ENCODE assay signal across 8 cellular contexts in genomic region chr7:45769626-45770025, GRCh38.
DNase-seq lines count a peak whose midpoint lies in the region; ATAC-seq and TF ChIP-seq lines count a peak whose summit lies in the region.
"Not testable (repeated sequence)": the region's sequence is repeated elsewhere in the genome, so short reads cannot be mapped to it uniquely, and the experiment has no call there.

No MANE protein-coding gene starts in this region.

- H3K9me3 ChIP-seq in NT2/D1 (ENCODE audit: insufficient read depth, low read length); mammary epithelial cell (replicated peaks; ENCODE audit: insufficient read depth, low read length); gastroesophageal sphincter; mesodermal cell (ENCODE audit: control insufficient read depth, low read length); sigmoid colon; upper lobe of right lung: not testable (repeated sequence)

- not testable (repeated sequence) for TF ChIP-seq EP300 in gastroesophageal sphincter (IDR thresholded peaks at IDR 0.05); sigmoid colon (IDR thresholded peaks at IDR 0.05)

- H3K4me1 Mint-ChIP-seq in activated CD8-positive, alpha-beta T cell treated with anti-CD3 and anti-CD28 coated beads, Interleukin-2, amount 10 ng/mL, durations not matched to agents 7 days and 5 days (ENCODE audit: low read depth) = peaks cover 11% of the 10 kb centered on the region

- CTCF ChIA-PET in activated CD8-positive, alpha-beta T cell treated with anti-CD3 and anti-CD28 coated beads, Interleukin-2, amount 10 ng/mL, durations not matched to agents 7 days and 5 days (lab: Charles Lee); mammary epithelial cell (lab: Charles Lee; ENCODE audit: low non-redundant PET): not testable (repeated sequence)

- not testable (repeated sequence) for ATAC-seq in activated CD8-positive, alpha-beta T cell treated with anti-CD3 and anti-CD28 coated beads, Interleukin-2, amount 10 ng/mL, durations not matched to agents 7 days and 5 days; gastroesophageal sphincter; upper lobe of right lung

- not testable (repeated sequence) for H3K36me3 Mint-ChIP-seq in activated CD8-positive, alpha-beta T cell treated with anti-CD3 and anti-CD28 coated beads, Interleukin-2, amount 10 ng/mL, durations not matched to agents 7 days and 5 days (ENCODE audit: low read depth)

- H3K4me1 ChIP-seq in NT2/D1 (ENCODE audit: insufficient read depth, insufficient read length); mammary epithelial cell (ENCODE audit: insufficient read depth, low read length); mesodermal cell (ENCODE audit: control insufficient read depth, insufficient read depth, low read length, poor library complexity, severe bottlenecking); upper lobe of right lung: not testable (repeated sequence)
- H3K4me1 ChIP-seq in gastroesophageal sphincter (peaks cover 0 to 16% (median 0%) of the 10 kb centered on the region in 3 donors), sigmoid colon (peaks cover 0 to 13% (median 8%) of the 10 kb centered on the region in 4 donors)

- H3K4me3 Mint-ChIP-seq in activated CD8-positive, alpha-beta T cell treated with anti-CD3 and anti-CD28 coated beads, Interleukin-2, amount 10 ng/mL, durations not matched to agents 7 days and 5 days = peak overlapping the region; percentile 92

- H3K27me3 Mint-ChIP-seq in activated CD8-positive, alpha-beta T cell treated with anti-CD3 and anti-CD28 coated beads, Interleukin-2, amount 10 ng/mL, durations not matched to agents 7 days and 5 days (ENCODE audit: low read depth) = not testable (repeated sequence)

- intact Hi-C loops in mammary epithelial cell (cut with micrococcal nuclease) = loop anchor here (5.0 kb wide), 1 partner anchor 617 kb away; no protein-coding TSS in a partner anchor
- intact Hi-C loops in sigmoid colon (cut with DNase I); upper lobe of right lung (cut with DNase I): not testable (repeated sequence)

- H3K4me3 ChIP-seq in GM08714 (ENCODE audit: low read length) (peak overlapping the region; percentile 69; the same call in 1 of the 2 replicates), NT2/D1 (ENCODE audit: insufficient read length, low read depth) (peak overlapping the region; percentile 85), mammary epithelial cell (replicated peaks in 1 of 3; ENCODE audit: insufficient read depth in 1 of 3, low read depth in 2 of 3, low read length in 3 of 3) (peak overlapping the region; percentile 58 to 90 (median 77)), gastroesophageal sphincter (peak overlapping the region in 1 of 2 donors; percentile 94), mesodermal cell (ENCODE audit: extremely low read depth, insufficient read depth, low read length, poor library complexity, severe bottlenecking) (peak overlapping the region; percentile 64), sigmoid colon (peak overlapping the region in 3 of 4 donors; percentile 90 to 99 (median 97)), upper lobe of right lung (peak overlapping the region; percentile 84)

- in situ Hi-C loops in mammary epithelial cell (cut with MboI; ENCODE audit: low sequenced_read_pairs in 2 of 2) = not testable (repeated sequence)

- 97% methylated on average over 6 of the region's 20 CpGs for WGBS in mammary epithelial cell (ENCODE audit: low coverage, missing lambda C conversion rate)
- WGBS in gastroesophageal sphincter (ENCODE audit: low coverage in 1 of 2), 2 donors = 97 to 100% methylated on average over 2 to 20 of the region's 20 CpGs
- WGBS in mesodermal cell (ENCODE audit: insufficient coverage in 2 of 2), 2 experiments = 95 to 98% methylated on average over 11 to 17 of the region's 20 CpGs
- 97 to 98% methylated on average over 20 of the region's 20 CpGs for WGBS in sigmoid colon, 2 donors

- dilution Hi-C loops in mammary epithelial cell (cut with HindIII; ENCODE audit: low sequenced_read_pairs) = not testable (repeated sequence)

- H3K79me2 ChIP-seq in mammary epithelial cell (ENCODE audit: insufficient read depth, low read length) = peaks cover 18% of the 10 kb centered on the region

- H3K36me3 ChIP-seq in NT2/D1 (ENCODE audit: insufficient read depth, insufficient read length, low read length); mammary epithelial cell (ENCODE audit: insufficient read depth, low read length); gastroesophageal sphincter; mesodermal cell (ENCODE audit: control insufficient read depth, insufficient read depth, low read length); sigmoid colon; upper lobe of right lung: not testable (repeated sequence)

- H4K20me1 ChIP-seq in mammary epithelial cell (ENCODE audit: insufficient read depth, low read length) = not testable (repeated sequence)

- not testable (repeated sequence) for TF ChIP-seq POLR2A in gastroesophageal sphincter (IDR thresholded peaks at IDR 0.05); sigmoid colon (IDR thresholded peaks at IDR 0.05)

- peak overlapping the region; percentile 68 for H3K4me2 ChIP-seq in mammary epithelial cell (ENCODE audit: insufficient read depth, low read depth, low read length)

- POLR2A ChIA-PET in activated CD8-positive, alpha-beta T cell treated with anti-CD3 and anti-CD28 coated beads, Interleukin-2, amount 10 ng/mL, durations not matched to agents 7 days and 5 days (lab: Charles Lee) = interaction anchor here (0.7 kb wide), 1 partner anchor 1464 kb away, joined by 3 read pairs; no protein-coding TSS in a partner anchor

- BruUV-seq in mammary epithelial cell (replicated peaks; lab: Mats Ljungman, UMichigan) = not testable (repeated sequence)

- H3K27me3 ChIP-seq in NT2/D1 (ENCODE audit: insufficient read depth, insufficient read length); mammary epithelial cell (ENCODE audit: insufficient read depth, low read length); gastroesophageal sphincter; sigmoid colon; upper lobe of right lung: not testable (repeated sequence)

- H2AFZ ChIP-seq in mammary epithelial cell (ENCODE audit: low read depth, low read length) = peak overlapping the region; percentile 90

- H3K27ac Mint-ChIP-seq in activated CD8-positive, alpha-beta T cell treated with anti-CD3 and anti-CD28 coated beads, Interleukin-2, amount 10 ng/mL, durations not matched to agents 7 days and 5 days = peak overlapping the region; percentile 99

- H3K27ac ChIP-seq in mammary epithelial cell (ENCODE audit: insufficient read depth, low read depth, low read length) (peak overlapping the region; percentile 88), gastroesophageal sphincter (peak overlapping the region in 3 of 4 donors; percentile 91 to 96 (median 92)), mesodermal cell (ENCODE audit: low read depth, low read length, severe bottlenecking) (peak overlapping the region; percentile 86), sigmoid colon (peak overlapping the region; percentile 91 to 97 (median 92)), upper lobe of right lung (peak overlapping the region; percentile 88)

- not testable (repeated sequence) for H3K9ac ChIP-seq in NT2/D1 (ENCODE audit: insufficient read length, low read depth)
- peak overlapping the region; percentile 74 for H3K9ac ChIP-seq in mammary epithelial cell (ENCODE audit: insufficient read depth, low read length)

- H3K9me3 Mint-ChIP-seq in activated CD8-positive, alpha-beta T cell treated with anti-CD3 and anti-CD28 coated beads, Interleukin-2, amount 10 ng/mL, durations not matched to agents 7 days and 5 days (ENCODE audit: insufficient read depth) = not testable (repeated sequence)

- DNase-seq in NT2/D1 (ENCODE audit: low read depth, low spot score); activated CD8-positive, alpha-beta T cell treated with anti-CD3 and anti-CD28 coated beads, Interleukin-2, amount 10 ng/mL, durations not matched to agents 7 days and 5 days; mammary epithelial cell; upper lobe of right lung: not testable (repeated sequence)
- peak; percentile 73 for DNase-seq in sigmoid colon

- not testable (repeated sequence) for TF ChIP-seq CTCF in mammary epithelial cell (conservative IDR thresholded peaks at IDR 0.05 in 1 of 2, IDR thresholded peaks at IDR 0.05 in 1 of 2; ENCODE audit: extremely low read depth in 1 of 2, insufficient read depth in 1 of 2, low read depth in 1 of 2, low read length in 2 of 2); gastroesophageal sphincter (IDR thresholded peaks at IDR 0.05); sigmoid colon (IDR thresholded peaks at IDR 0.05); upper lobe of right lung (IDR thresholded peaks at IDR 0.05)
